ENCODE assay signal across 14 cellular contexts in the genomic region with DNA sequence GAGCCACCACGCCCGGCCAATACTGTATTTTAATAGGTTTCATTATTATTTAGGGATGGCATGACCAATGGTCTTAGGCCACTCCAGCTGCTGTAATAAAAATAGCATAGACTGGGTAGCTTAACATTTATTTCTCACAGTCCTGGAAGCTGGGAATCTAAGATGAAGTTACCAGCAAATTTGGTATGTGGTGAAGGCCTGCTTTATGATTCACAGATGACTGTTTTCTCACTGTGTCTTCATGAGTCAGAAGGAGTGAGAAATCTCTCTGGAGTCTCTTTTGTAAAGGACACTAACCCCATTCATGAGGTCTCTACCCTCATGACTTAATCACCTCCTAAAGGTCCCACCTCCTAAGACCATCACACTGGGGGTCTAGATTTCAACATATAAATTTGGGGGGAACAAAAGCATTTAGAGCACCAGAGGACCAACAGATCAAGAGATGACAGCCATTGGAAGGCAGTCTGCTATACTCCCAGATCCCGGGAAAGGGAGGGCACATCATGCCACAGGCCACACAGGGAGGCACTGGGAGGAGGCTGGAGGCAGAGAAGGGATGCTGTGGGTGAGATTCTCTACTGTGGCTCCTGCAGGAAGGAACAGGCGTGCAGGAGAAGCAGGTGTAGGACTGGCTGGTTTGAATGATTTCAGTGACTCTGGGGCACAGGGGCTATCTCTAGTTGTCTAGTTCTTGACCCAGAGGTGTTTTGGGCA.
A peak's percentile ranks its signal among the peaks of the same experiment; 100 is the strongest.
DNase-seq lines count a peak whose midpoint lies in the region; ATAC-seq and TF ChIP-seq lines count a peak whose summit lies in the region.
"Had no signal": no experiment of that assay in that cellular context is flagged by ENCODE, and none has a peak within 500 bp of the region (broad histone marks: within the 10 kb centered on the region; RNA-seq: fewer than 3 reads in every experiment).

No MANE protein-coding gene starts in this region.

- H3K4me1 ChIP-seq in Caco-2 (no peaks in the 10 kb centered on the region), gastroesophageal sphincter (no peaks in the 10 kb centered on the region)

- peak; percentile 56 for DNase-seq in HCEC 1CT
- peak; percentile 7 for DNase-seq in SW480 (ENCODE audit: low spot score)
- DNase-seq in fibroblast of pulmonary artery (ENCODE audit: low read depth), result peak; percentile 50
- DNase-seq in stimulated activated naive CD8-positive, alpha-beta T cell treated with anti-CD3 and anti-CD28 coated beads, Interleukin-15, Interleukin-2, amounts not matched to agents 100 U/mL and 50 U/mL, for 24 hours, result no peak
- no peak for DNase-seq in Caco-2
- DNase-seq: activated CD4-positive, alpha-beta T cell treated with anti-CD3 and anti-CD28 coated beads for 4 hours; H7; left colon; T-cell had no signal

- H3K27me3 Mint-ChIP-seq in Caco-2 (ENCODE audit: insufficient read depth, unreplicated experiment), result peaks cover 15% of the 10 kb centered on the region

- TF ChIP-seq EP300 in gastroesophageal sphincter (IDR thresholded peaks at IDR 0.05), result no peak

- no peaks in the 10 kb centered on the region for H3K36me3 Mint-ChIP-seq in Caco-2 (ENCODE audit: insufficient read depth, unreplicated experiment)
- H3K36me3 Mint-ChIP-seq: natural killer cell treated with Interleukin-12 subunit alpha and Interleukin-12 subunit beta and Interleukin-15 and Interleukin-18, amount 100 ng/mL, for 72 hours; T-cell had no signal

- TF ChIP-seq CTCF in fibroblast of pulmonary artery (IDR thresholded peaks at IDR 0.05; ENCODE audit: low read length, missing control alignments) (no peak), Caco-2 (IDR thresholded peaks at IDR 0.05; ENCODE audit: insufficient read depth in 1 of 2, low read depth in 1 of 2, low read length in 1 of 2, severe bottlenecking in 1 of 2, unreplicated experiment in 1 of 2) (no peak), gastroesophageal sphincter (IDR thresholded peaks at IDR 0.05) (no peak)

- no peak overlapping the region for H3K4me3 Mint-ChIP-seq in Caco-2 (ENCODE audit: unreplicated experiment)
- H3K4me3 Mint-ChIP-seq: natural killer cell treated with Interleukin-12 subunit alpha and Interleukin-12 subunit beta and Interleukin-15 and Interleukin-18, amount 100 ng/mL, for 72 hours; T-cell had no signal

- no peaks in the 10 kb centered on the region for H3K9me3 Mint-ChIP-seq in Caco-2 (ENCODE audit: unreplicated experiment)
- H3K9me3 Mint-ChIP-seq: activated T-helper 2 cell treated with anti-CD3 and anti-CD28 coated beads, Interferon-gamma antibody, Interleukin-2, Interleukin-4, amounts not matched to agents 10 μg/mL and 5 μg/mL and 100 μg/mL, durations not matched to agents 14 hours and 24 hours and 36 hours had no signal

- POLR2A ChIA-PET in Caco-2 (lab: Charles Lee), result no interaction called here

- no peak for TF ChIP-seq POLR2A in gastroesophageal sphincter (IDR thresholded peaks at IDR 0.05)

- H3K27me3 ChIP-seq in Caco-2 (replicated peaks; ENCODE audit: control insufficient read depth, insufficient read depth, low read length), result no peaks in the 10 kb centered on the region
- no peaks in the 10 kb centered on the region for H3K27me3 ChIP-seq in gastroesophageal sphincter

- no peak overlapping the region for H3K27ac Mint-ChIP-seq in Caco-2 (ENCODE audit: unreplicated experiment)
- H3K27ac Mint-ChIP-seq: activated T-helper 2 cell treated with anti-CD3 and anti-CD28 coated beads, Interferon-gamma antibody, Interleukin-2, Interleukin-4, amounts not matched to agents 10 μg/mL and 5 μg/mL and 100 μg/mL, durations not matched to agents 14 hours and 24 hours and 36 hours; natural killer cell treated with Interleukin-12 subunit alpha and Interleukin-12 subunit beta and Interleukin-15 and Interleukin-18, amount 100 ng/mL, for 72 hours; T-cell had no signal

- H3K36me3 ChIP-seq in Caco-2 (ENCODE audit: control insufficient read depth, insufficient read depth, low read length), result no peaks in the 10 kb centered on the region
- H3K36me3 ChIP-seq in gastroesophageal sphincter, result no peaks in the 10 kb centered on the region

- CTCF ChIA-PET in Caco-2 (lab: Charles Lee), result no interaction called here

- H3K4me3 ChIP-seq in fibroblast of pulmonary artery (replicated peaks; ENCODE audit: low read depth, low read length) (no peak overlapping the region), Caco-2 (ENCODE audit: low read depth, low read length) (no peak overlapping the region), gastroesophageal sphincter (no peak overlapping the region)

- no peaks in the 10 kb centered on the region for H3K4me1 Mint-ChIP-seq in Caco-2 (ENCODE audit: low read depth, unreplicated experiment)
- H3K4me1 Mint-ChIP-seq: T-cell had no signal

- BruUV-seq in Caco-2 (replicated peaks; lab: Mats Ljungman, UMichigan), result no TSS peak

- intact Hi-C loops in Caco-2 (cut with micrococcal nuclease; ENCODE audit: unreplicated experiment), result no loop called here

- ATAC-seq in stimulated activated naive CD8-positive, alpha-beta T cell treated with anti-CD3 and anti-CD28 coated beads, Interleukin-15, Interleukin-2, amounts not matched to agents 100 U/mL and 50 U/mL, for 24 hours, result peak; percentile 76
- ATAC-seq in HG03565 (IDR thresholded peaks at IDR 0.05; ENCODE audit: unreplicated experiment) (no peak), gastroesophageal sphincter (no peak)
- ATAC-seq: left colon; natural killer cell treated with Interleukin-12 subunit alpha and Interleukin-12 subunit beta and Interleukin-15 and Interleukin-18, amount 100 ng/mL, for 72 hours; sciatic nerve had no signal

- H3K9me3 ChIP-seq in Caco-2 (no peaks in the 10 kb centered on the region), gastroesophageal sphincter (peaks cover 0 to 10% (median 0%) of the 10 kb centered on the region in 3 donors)

- WGBS in gastroesophageal sphincter (ENCODE audit: low coverage in 1 of 2), 2 donors, result 67 to 80% methylated on average over 2 to 4 of the region's 4 CpGs

- no peak overlapping the region for H3K27ac ChIP-seq in gastroesophageal sphincter

Comparison
In these comparisons a context has a peak if more than half of its experiments do, and no peak if none do; other contexts are left out.
1. DNase-seq: peak in HCEC 1CT (single experiment), SW480 (single experiment) and fibroblast of pulmonary artery (single experiment); none in stimulated activated naive CD8-positive, alpha-beta T cell treated with anti-CD3 and anti-CD28 coated beads, Interleukin-15, Interleukin-2, amounts not matched to agents 100 U/mL and 50 U/mL, for 24 hours (single experiment) and Caco-2 (0 of 2).